ENCODE assay signal across 19 cellular contexts in genomic region chr17:75795820-75796607, GRCh38.
"Had no signal": no experiment of that assay in that cellular context is flagged by ENCODE, and none has a peak within 500 bp of the region (broad histone marks: within the 10 kb centered on the region; RNA-seq: fewer than 3 reads in every experiment).

No MANE protein-coding gene starts in this region.

- H3K9me3 ChIP-seq: esophagus squamous epithelium, ovary, tibial artery, vagina had no signal

- ATAC-seq: stimulated activated naive B cell treated with anti-CD40 and anti-IgM and Interleukin-4, amounts not matched to agents 10 μg/mL and 1 μg/mL and 100 μg/mL, for 72 hours had no signal

- H3K36me3 ChIP-seq: ovary had no signal

- H3K4me3 ChIP-seq: esophagus squamous epithelium, lung, neural progenitor cell, ovary, tibial artery, vagina had no signal

- DNase-seq: activated CD4-positive, alpha-beta T cell treated with anti-CD3 and anti-CD28 coated beads, Interleukin-2, amount 10 ng/mL, durations not matched to agents 24 days and 14 days; activated CD4-positive, CD25-positive, alpha-beta regulatory T cell; activated naive CD4-positive, alpha-beta T cell treated with anti-CD3 and anti-CD28 coated beads, Interleukin-2, amount 10 ng/mL, durations not matched to agents 7 days and 5 days; amniotic stem cell; cortex of kidney; effector CD4-positive, alpha-beta T cell; esophagus squamous epithelium; kidney glomerular epithelial cell; midbrain; stimulated activated CD4-positive, alpha-beta T cell treated with anti-CD3 and anti-CD28 coated beads, Interleukin-2, amount 100 ng/mL, for 48 hours; stimulated activated naive B cell treated with anti-CD40 and anti-IgM and Interleukin-4, amounts not matched to agents 10 μg/mL and 1 μg/mL and 100 μg/mL, for 72 hours; T-helper 2 cell had no signal

- H3K4me3 Mint-ChIP-seq: activated CD4-positive, alpha-beta T cell treated with anti-CD3 and anti-CD28 coated beads, Interleukin-2, amount 10 ng/mL, durations not matched to agents 24 days and 14 days; activated naive CD4-positive, alpha-beta T cell treated with anti-CD3 and anti-CD28 coated beads, Interleukin-2, amount 10 ng/mL, durations not matched to agents 7 days and 5 days; activated T-helper 1 cell treated with anti-CD3 and anti-CD28 coated beads, Interleukin-12 subunit alpha, Interleukin-12 subunit beta, Interleukin-2, Interleukin-4 antibody, amounts not matched to agents 30 ng/mL and 10 ng/mL and 1 ng/mL, durations not matched to agents 14 hours and 24 hours and 36 hours; central memory CD8-positive, alpha-beta T cell; neural progenitor cell; stimulated activated naive B cell treated with anti-CD40 and anti-IgM and Interleukin-4, amounts not matched to agents 10 μg/mL and 1 μg/mL and 100 μg/mL, for 72 hours had no signal

- H3K27me3 ChIP-seq: esophagus squamous epithelium, neural progenitor cell, ovary, tibial artery, vagina had no signal

- H3K27me3 Mint-ChIP-seq: activated CD4-positive, alpha-beta T cell treated with anti-CD3 and anti-CD28 coated beads, Interleukin-2, amount 10 ng/mL, durations not matched to agents 24 days and 14 days; activated naive CD4-positive, alpha-beta T cell treated with anti-CD3 and anti-CD28 coated beads, Interleukin-2, amount 10 ng/mL, durations not matched to agents 7 days and 5 days; central memory CD8-positive, alpha-beta T cell; stimulated activated naive B cell treated with anti-CD40 and anti-IgM and Interleukin-4, amounts not matched to agents 10 μg/mL and 1 μg/mL and 100 μg/mL, for 72 hours had no signal

- H3K27ac Mint-ChIP-seq: activated naive CD4-positive, alpha-beta T cell treated with anti-CD3 and anti-CD28 coated beads, Interleukin-2, amount 10 ng/mL, durations not matched to agents 7 days and 5 days; activated T-helper 1 cell treated with anti-CD3 and anti-CD28 coated beads, Interleukin-12 subunit alpha, Interleukin-12 subunit beta, Interleukin-2, Interleukin-4 antibody, amounts not matched to agents 30 ng/mL and 10 ng/mL and 1 ng/mL, durations not matched to agents 14 hours and 24 hours and 36 hours; neural progenitor cell; stimulated activated naive B cell treated with anti-CD40 and anti-IgM and Interleukin-4, amounts not matched to agents 10 μg/mL and 1 μg/mL and 100 μg/mL, for 72 hours had no signal

- H3K27ac ChIP-seq: esophagus squamous epithelium, neural progenitor cell, ovary, tibial artery, vagina had no signal

- H3K4me1 ChIP-seq: neural progenitor cell, vagina had no signal

- H3K9me3 Mint-ChIP-seq: activated CD4-positive, alpha-beta T cell treated with anti-CD3 and anti-CD28 coated beads, Interleukin-2, amount 10 ng/mL, durations not matched to agents 24 days and 14 days; activated naive CD4-positive, alpha-beta T cell treated with anti-CD3 and anti-CD28 coated beads, Interleukin-2, amount 10 ng/mL, durations not matched to agents 7 days and 5 days; activated T-helper 1 cell treated with anti-CD3 and anti-CD28 coated beads, Interleukin-12 subunit alpha, Interleukin-12 subunit beta, Interleukin-2, Interleukin-4 antibody, amounts not matched to agents 30 ng/mL and 10 ng/mL and 1 ng/mL, durations not matched to agents 14 hours and 24 hours and 36 hours; central memory CD8-positive, alpha-beta T cell; neural progenitor cell; stimulated activated naive B cell treated with anti-CD40 and anti-IgM and Interleukin-4, amounts not matched to agents 10 μg/mL and 1 μg/mL and 100 μg/mL, for 72 hours had no signal
